Comparison of ENCODE assay signal across 1 cellular context in the genomic region with DNA sequence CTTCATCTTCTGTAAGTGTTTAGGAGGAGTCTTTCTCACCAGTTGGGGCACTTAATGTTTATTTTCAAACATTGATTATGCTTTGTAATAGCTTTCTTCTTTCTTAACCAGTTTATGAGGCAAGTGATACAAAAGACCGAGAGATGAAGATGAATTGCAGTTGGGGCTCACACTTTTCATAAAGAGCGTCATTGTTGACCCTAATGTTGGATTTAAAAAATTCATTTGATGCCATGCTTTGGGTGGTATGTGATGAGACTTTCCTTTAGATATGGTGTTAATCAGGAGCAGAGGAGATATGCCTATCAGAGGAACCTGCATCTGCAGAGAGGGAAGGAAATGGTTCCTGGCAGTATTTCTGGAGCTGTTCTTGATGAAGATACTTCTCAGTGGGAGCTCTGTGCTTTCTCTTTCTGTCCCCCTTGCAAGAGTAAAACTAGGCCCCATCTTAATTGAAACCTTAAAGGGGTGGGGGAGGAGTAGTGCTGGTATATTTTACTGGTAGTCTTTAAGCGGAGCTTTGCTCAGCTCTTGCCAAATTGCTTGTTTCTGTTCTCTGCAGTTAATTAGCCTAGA.
TF ChIP-seq lines count a peak whose summit lies in the region.

No MANE protein-coding gene starts in this region.

TF ChIP-seq in HepG2, 621 proteins besides CTCF, POLR2A, EP300 and RAD21 (continued from another document and continues in another):
- TF ChIP-seq, protein P1, sequence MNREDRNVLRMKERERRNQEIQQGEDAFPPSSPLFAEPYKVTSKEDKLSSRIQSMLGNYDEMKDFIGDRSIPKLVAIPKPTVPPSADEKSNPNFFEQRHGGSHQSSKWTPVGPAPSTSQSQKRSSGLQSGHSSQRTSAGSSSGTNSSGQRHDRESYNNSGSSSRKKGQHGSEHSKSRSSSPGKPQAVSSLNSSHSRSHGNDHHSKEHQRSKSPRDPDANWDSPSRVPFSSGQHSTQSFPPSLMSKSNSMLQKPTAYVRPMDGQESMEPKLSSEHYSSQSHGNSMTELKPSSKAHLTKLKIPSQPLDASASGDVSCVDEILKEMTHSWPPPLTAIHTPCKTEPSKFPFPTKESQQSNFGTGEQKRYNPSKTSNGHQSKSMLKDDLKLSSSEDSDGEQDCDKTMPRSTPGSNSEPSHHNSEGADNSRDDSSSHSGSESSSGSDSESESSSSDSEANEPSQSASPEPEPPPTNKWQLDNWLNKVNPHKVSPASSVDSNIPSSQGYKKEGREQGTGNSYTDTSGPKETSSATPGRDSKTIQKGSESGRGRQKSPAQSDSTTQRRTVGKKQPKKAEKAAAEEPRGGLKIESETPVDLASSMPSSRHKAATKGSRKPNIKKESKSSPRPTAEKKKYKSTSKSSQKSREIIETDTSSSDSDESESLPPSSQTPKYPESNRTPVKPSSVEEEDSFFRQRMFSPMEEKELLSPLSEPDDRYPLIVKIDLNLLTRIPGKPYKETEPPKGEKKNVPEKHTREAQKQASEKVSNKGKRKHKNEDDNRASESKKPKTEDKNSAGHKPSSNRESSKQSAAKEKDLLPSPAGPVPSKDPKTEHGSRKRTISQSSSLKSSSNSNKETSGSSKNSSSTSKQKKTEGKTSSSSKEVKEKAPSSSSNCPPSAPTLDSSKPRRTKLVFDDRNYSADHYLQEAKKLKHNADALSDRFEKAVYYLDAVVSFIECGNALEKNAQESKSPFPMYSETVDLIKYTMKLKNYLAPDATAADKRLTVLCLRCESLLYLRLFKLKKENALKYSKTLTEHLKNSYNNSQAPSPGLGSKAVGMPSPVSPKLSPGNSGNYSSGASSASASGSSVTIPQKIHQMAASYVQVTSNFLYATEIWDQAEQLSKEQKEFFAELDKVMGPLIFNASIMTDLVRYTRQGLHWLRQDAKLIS (CRISPR knock-in tag; IDR thresholded peaks at IDR 0.05): peak; percentile 96
- TF ChIP-seq KMT2A (CRISPR knock-in tag; IDR thresholded peaks at IDR 0.05) (0 out of 2 replicates have a peak, but pooled peaks have one; percentile 26), PHF8 (CRISPR knock-in tag; IDR thresholded peaks at IDR 0.05) (peak; percentile 29; the same call in 1 of the 2 replicates), KLF6 (CRISPR knock-in tag; IDR thresholded peaks at IDR 0.05) (0 out of 2 replicates have a peak, but pooled peaks have one; percentile 41), ZNF232 (CRISPR knock-in tag; IDR thresholded peaks at IDR 0.05; ENCODE audit: borderline replicate concordance) (peak; percentile 61; the same call in 1 of the 2 replicates), PBX3 (CRISPR knock-in tag; IDR thresholded peaks at IDR 0.05; ENCODE audit: borderline replicate concordance) (no peak; the same call in 1 of the 2 replicates), SALL1 (CRISPR knock-in tag; IDR thresholded peaks at IDR 0.05) (peak; percentile 18; the same call in 1 of the 2 replicates), MED1 (CRISPR knock-in tag; IDR thresholded peaks at IDR 0.05) (peak; percentile 76), PAXIP1 (CRISPR knock-in tag; conservative IDR thresholded peaks at IDR 0.05) (0 out of 2 replicates have a peak, but pooled peaks have one; percentile 13), SOX5 (CRISPR knock-in tag; IDR thresholded peaks at IDR 0.05; ENCODE audit: borderline replicate concordance) (0 out of 2 replicates have a peak, but pooled peaks have one; percentile 4), NR2F6 (IDR thresholded peaks at IDR 0.05) (peak; percentile 5; the same call in 1 of the 2 replicates), NR2F6 (CRISPR knock-in tag; IDR thresholded peaks at IDR 0.05) (no peak), MEF2D (CRISPR knock-in tag; IDR thresholded peaks at IDR 0.05) (0 out of 2 replicates have a peak, but pooled peaks have one; percentile 42), POLR2AphosphoS5 (IDR thresholded peaks at IDR 0.05; ENCODE audit: low read depth, low read length) (peak; percentile 54), ARID2 (CRISPR knock-in tag; IDR thresholded peaks at IDR 0.05; ENCODE audit: borderline replicate concordance) (0 out of 2 replicates have a peak, but pooled peaks have one; percentile 32), ZBTB8A (CRISPR knock-in tag; IDR thresholded peaks at IDR 0.05; ENCODE audit: borderline replicate concordance, low read depth) (no peak), MTF2 (CRISPR knock-in tag; IDR thresholded peaks at IDR 0.05; ENCODE audit: borderline replicate concordance) (no peak), NCOA1 (CRISPR knock-in tag; IDR thresholded peaks at IDR 0.05) (no peak), ZNF567 (CRISPR knock-in tag; IDR thresholded peaks at IDR 0.05; ENCODE audit: borderline replicate concordance) (no peak), ZNF430 (CRISPR knock-in tag; IDR thresholded peaks at IDR 0.05) (0 out of 2 replicates have a peak, but pooled peaks have one; percentile 48), ZNF281 (CRISPR knock-in tag; IDR thresholded peaks at IDR 0.05; ENCODE audit: borderline replicate concordance) (peak; percentile 82; the same call in 1 of the 2 replicates), MIXL1 (CRISPR knock-in tag; IDR thresholded peaks at IDR 0.05) (peak; percentile 25; the same call in 1 of the 2 replicates), POLR2G (IDR thresholded peaks at IDR 0.05; ENCODE audit: low read depth, low read length) (peak; percentile 66), SOX6 (IDR thresholded peaks at IDR 0.05) (no peak), SOX6 (CRISPR knock-in tag; IDR thresholded peaks at IDR 0.05) (peak; percentile 41; the same call in 1 of the 2 replicates), IRF2 (CRISPR knock-in tag; IDR thresholded peaks at IDR 0.05) (0 out of 2 replicates have a peak, but pooled peaks have one; percentile 6), ZSCAN22 (CRISPR knock-in tag; IDR thresholded peaks at IDR 0.05) (no peak), ARID5B (CRISPR knock-in tag; IDR thresholded peaks at IDR 0.05) (peak; percentile 30), NKX3-1 (CRISPR knock-in tag; IDR thresholded peaks at IDR 0.05) (no peak), ZBTB38 (CRISPR knock-in tag; IDR thresholded peaks at IDR 0.05) (no peak), KAT7 (CRISPR knock-in tag; IDR thresholded peaks at IDR 0.05; ENCODE audit: borderline replicate concordance) (peak; percentile 49; the same call in 1 of the 2 replicates), ZNF441 (CRISPR knock-in tag; IDR thresholded peaks at IDR 0.05; ENCODE audit: borderline replicate concordance) (peak; percentile 39; the same call in 1 of the 2 replicates)
- TF ChIP-seq, protein P2, sequence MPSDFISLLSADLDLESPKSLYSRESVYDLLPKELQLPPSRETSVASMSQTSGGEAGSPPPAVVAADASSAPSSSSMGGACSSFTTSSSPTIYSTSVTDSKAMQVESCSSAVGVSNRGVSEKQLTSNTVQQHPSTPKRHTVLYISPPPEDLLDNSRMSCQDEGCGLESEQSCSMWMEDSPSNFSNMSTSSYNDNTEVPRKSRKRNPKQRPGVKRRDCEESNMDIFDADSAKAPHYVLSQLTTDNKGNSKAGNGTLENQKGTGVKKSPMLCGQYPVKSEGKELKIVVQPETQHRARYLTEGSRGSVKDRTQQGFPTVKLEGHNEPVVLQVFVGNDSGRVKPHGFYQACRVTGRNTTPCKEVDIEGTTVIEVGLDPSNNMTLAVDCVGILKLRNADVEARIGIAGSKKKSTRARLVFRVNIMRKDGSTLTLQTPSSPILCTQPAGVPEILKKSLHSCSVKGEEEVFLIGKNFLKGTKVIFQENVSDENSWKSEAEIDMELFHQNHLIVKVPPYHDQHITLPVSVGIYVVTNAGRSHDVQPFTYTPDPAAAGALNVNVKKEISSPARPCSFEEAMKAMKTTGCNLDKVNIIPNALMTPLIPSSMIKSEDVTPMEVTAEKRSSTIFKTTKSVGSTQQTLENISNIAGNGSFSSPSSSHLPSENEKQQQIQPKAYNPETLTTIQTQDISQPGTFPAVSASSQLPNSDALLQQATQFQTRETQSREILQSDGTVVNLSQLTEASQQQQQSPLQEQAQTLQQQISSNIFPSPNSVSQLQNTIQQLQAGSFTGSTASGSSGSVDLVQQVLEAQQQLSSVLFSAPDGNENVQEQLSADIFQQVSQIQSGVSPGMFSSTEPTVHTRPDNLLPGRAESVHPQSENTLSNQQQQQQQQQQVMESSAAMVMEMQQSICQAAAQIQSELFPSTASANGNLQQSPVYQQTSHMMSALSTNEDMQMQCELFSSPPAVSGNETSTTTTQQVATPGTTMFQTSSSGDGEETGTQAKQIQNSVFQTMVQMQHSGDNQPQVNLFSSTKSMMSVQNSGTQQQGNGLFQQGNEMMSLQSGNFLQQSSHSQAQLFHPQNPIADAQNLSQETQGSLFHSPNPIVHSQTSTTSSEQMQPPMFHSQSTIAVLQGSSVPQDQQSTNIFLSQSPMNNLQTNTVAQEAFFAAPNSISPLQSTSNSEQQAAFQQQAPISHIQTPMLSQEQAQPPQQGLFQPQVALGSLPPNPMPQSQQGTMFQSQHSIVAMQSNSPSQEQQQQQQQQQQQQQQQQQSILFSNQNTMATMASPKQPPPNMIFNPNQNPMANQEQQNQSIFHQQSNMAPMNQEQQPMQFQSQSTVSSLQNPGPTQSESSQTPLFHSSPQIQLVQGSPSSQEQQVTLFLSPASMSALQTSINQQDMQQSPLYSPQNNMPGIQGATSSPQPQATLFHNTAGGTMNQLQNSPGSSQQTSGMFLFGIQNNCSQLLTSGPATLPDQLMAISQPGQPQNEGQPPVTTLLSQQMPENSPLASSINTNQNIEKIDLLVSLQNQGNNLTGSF (CRISPR knock-in tag; IDR thresholded peaks at IDR 0.05): no peak
- TF ChIP-seq, protein P3, sequence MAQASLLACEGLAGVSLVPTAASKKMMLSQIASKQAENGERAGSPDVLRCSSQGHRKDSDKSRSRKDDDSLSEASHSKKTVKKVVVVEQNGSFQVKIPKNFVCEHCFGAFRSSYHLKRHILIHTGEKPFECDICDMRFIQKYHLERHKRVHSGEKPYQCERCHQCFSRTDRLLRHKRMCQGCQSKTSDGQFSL (CRISPR knock-in tag; IDR thresholded peaks at IDR 0.05): no peak
